In the genomic region with DNA sequence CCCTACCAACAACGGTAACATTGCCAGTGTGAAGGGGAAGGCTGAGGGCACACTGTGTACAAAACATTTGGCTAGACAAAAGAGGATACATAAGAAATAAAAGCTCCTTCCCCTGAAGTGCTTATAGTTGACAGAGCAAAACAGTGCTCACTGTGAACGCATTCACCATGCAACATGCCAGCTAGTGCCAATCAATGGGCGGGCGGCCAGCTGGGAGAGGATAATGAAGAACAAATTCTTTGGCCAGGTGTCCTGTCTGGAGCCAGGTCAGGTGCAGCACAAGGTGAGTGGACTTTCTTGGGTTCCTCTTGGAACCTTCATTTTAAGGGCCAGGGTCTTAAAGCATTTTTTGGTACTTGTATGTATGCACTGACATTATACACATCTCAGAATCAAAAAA, we compare ENCODE assay signal across 17 cellular contexts.
"Had no signal": no experiment of that assay in that cellular context is flagged by ENCODE, and none has a peak within 500 bp of the region (broad histone marks: within the 10 kb centered on the region; RNA-seq: fewer than 3 reads in every experiment).

No MANE protein-coding gene starts in this region.

- ATAC-seq: activated CD8-positive, alpha-beta T cell treated with anti-CD3 and anti-CD28 coated beads for 36 hours; activated T-cell treated with anti-CD3 and anti-CD28 coated beads, Interleukin-2, amount 50 U/mL, for 4 hours; foreskin keratinocyte; naive thymus-derived CD8-positive, alpha-beta T cell; pancreas; stimulated activated effector memory CD8-positive, alpha-beta T cell treated with anti-CD3 and anti-CD28 coated beads, Interleukin-12 subunit alpha, Interleukin-12 subunit beta, amount 100 ng/mL, for 72 hours had no signal

- H3K9me3 ChIP-seq: adrenal gland, pancreas had no signal

- FAIRE-seq: endothelial cell of umbilical vein, pancreas had no signal

- H3K4me1 ChIP-seq: adrenal gland, foreskin keratinocyte had no signal

- H3K4me3 ChIP-seq: adrenal gland, pancreas had no signal

- DNase-seq: activated B cell treated with CpG ODN at 0.5 μM for 24 hours; activated CD4-positive, alpha-beta T cell treated with anti-CD3 and anti-CD28 coated beads for 48 hours; activated CD8-positive, alpha-beta T cell treated with anti-CD3 and anti-CD28 coated beads for 36 hours; activated effector memory CD4-positive, alpha-beta T cell treated with Interleukin-2 at 50 U/mL for 16 hours; activated T-cell treated with anti-CD3 and anti-CD28 coated beads, Interleukin-2, amount 50 U/mL, for 4 hours; adrenal gland; cortex of kidney; effector CD8-positive, alpha-beta T cell; foreskin keratinocyte; glutamatergic neuron; hypothalamus; mesenchymal stem cell; naive thymus-derived CD8-positive, alpha-beta T cell; pancreas; stimulated activated CD4-positive, alpha-beta T cell treated with anti-CD3 and anti-CD28 coated beads, Interleukin-12 subunit alpha, Interleukin-12 subunit beta, amount 100 ng/mL, for 4 hours had no signal

- H3K27ac ChIP-seq: adrenal gland, foreskin keratinocyte, pancreas had no signal

- H3K27me3 ChIP-seq: adrenal gland, foreskin keratinocyte, pancreas had no signal

- H3K36me3 ChIP-seq: adrenal gland had no signal
